Comparison of ENCODE assay signal across 16 cellular contexts in the genomic region with DNA sequence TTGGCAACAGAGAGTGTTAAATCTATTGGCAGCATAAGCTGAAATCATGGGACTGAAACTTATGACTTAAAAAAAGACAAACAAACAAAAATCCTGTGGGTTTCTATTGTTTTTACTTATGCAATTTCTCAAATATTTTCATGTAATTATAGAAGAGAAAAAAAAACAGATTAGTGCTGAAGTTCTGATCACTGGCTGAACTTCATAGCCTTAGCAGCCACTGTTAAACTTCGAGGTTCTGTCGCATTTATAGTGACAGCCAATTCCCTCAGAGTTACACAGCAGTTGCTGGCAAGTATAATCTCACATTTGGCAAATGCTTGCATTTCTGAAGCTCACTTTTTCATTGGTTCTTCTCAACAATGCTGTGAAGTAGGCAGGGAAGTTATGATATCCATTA.
DNase-seq lines count a peak whose midpoint lies in the region; TF ChIP-seq lines count a peak whose summit lies in the region.
"Had no signal": no experiment of that assay in that cellular context is flagged by ENCODE, and none has a peak within 500 bp of the region (broad histone marks: within the 10 kb centered on the region; RNA-seq: fewer than 3 reads in every experiment).

No MANE protein-coding gene starts in this region.

- TF ChIP-seq CTCF in MCF 10A (IDR thresholded peaks at IDR 0.05; ENCODE audit: unreplicated experiment) (no peak), breast epithelium (IDR thresholded peaks at IDR 0.05) (no peak), astrocyte of the spinal cord (IDR thresholded peaks at IDR 0.05; ENCODE audit: low read depth, low read length) (no peak), fibroblast of the aortic adventitia (IDR thresholded peaks at IDR 0.05; ENCODE audit: insufficient read depth, low read length) (no peak)

- in situ Hi-C loops in astrocyte of the spinal cord (cut with HindIII; ENCODE audit: low sequenced_read_pairs), result no loop called here

- H3K4me1 ChIP-seq in breast epithelium, result no peaks in the 10 kb centered on the region

- no peak for TF ChIP-seq POLR2A in breast epithelium (IDR thresholded peaks at IDR 0.05)

- no peak overlapping the region for H3K27ac Mint-ChIP-seq in MCF 10A (ENCODE audit: low read depth, unreplicated experiment)
- H3K27ac Mint-ChIP-seq: H9 had no signal

- H3K4me3 ChIP-seq in breast epithelium (no peak overlapping the region), astrocyte of the spinal cord (ENCODE audit: low read depth, low read length) (no peak overlapping the region), fibroblast of the aortic adventitia (ENCODE audit: low read depth, low read length) (no peak overlapping the region)

- no peaks in the 10 kb centered on the region for H3K9me3 Mint-ChIP-seq in MCF 10A (ENCODE audit: unreplicated experiment)

- no peaks in the 10 kb centered on the region for H3K27me3 ChIP-seq in breast epithelium

- H3K27me3 Mint-ChIP-seq in MCF 10A (ENCODE audit: insufficient read depth, unreplicated experiment), result no peaks in the 10 kb centered on the region

- peak; percentile 11 for DNase-seq in MCF 10A (ENCODE audit: unreplicated experiment)
- no peak for DNase-seq in breast epithelium (ENCODE audit: low spot score in 2 of 2)
- peak; percentile 9 for DNase-seq in astrocyte of the spinal cord (ENCODE audit: low read depth, low spot score)
- peak; percentile 55 for DNase-seq in fibroblast of the aortic adventitia (ENCODE audit: low read depth)
- DNase-seq in SHP77 (lab: John Stamatoyannopoulos, UW), result no peak
- no peak for DNase-seq in iPS-NIHi11 (ENCODE audit: low spot score)
- DNase-seq in DMS53 treated with DMSO at 0.1 percent for 48 hours (lab: John Stamatoyannopoulos, UW; ENCODE audit: unreplicated experiment), result no peak
- DNase-seq in HT-29 (ENCODE audit: low spot score), result no peak
- DNase-seq: 8988T, COR-L47, H9, NCI-H1417, NCI-H187 treated with DMSO at 0.1 percent for 48 hours, NCI-H69, Right ventricle myocardium superior had no signal

- H3K4me1 Mint-ChIP-seq in MCF 10A (ENCODE audit: insufficient read depth, unreplicated experiment), result peaks cover 8% of the 10 kb centered on the region

- CTCF ChIA-PET in MCF 10A (lab: Yijun Ruan, JAX), result interaction anchor here (0.6 kb wide), 1 partner anchor 112 kb away, joined by 4 read pairs; no protein-coding TSS in a partner anchor

- POLR2A ChIA-PET in MCF 10A (lab: Yijun Ruan, JAX), result no interaction called here

- no peaks in the 10 kb centered on the region for H3K36me3 Mint-ChIP-seq in MCF 10A (ENCODE audit: insufficient read depth, unreplicated experiment)

- BruUV-seq in MCF 10A (replicated peaks; lab: Mats Ljungman, UMichigan), result no TSS peak

- H3K9me3 ChIP-seq in breast epithelium, result no peaks in the 10 kb centered on the region

- intact Hi-C loops in MCF 10A (cut with micrococcal nuclease), result no loop called here
- intact Hi-C loops in breast epithelium (cut with DNase I; ENCODE audit: low total_unique reads), result no loop called here

- no peak overlapping the region for H3K27ac ChIP-seq in breast epithelium
- H3K27ac ChIP-seq: HL-60 had no signal

- H3K4me3 Mint-ChIP-seq in MCF 10A (ENCODE audit: unreplicated experiment), result no peak overlapping the region
- H3K4me3 Mint-ChIP-seq: H9 had no signal

- no peaks in the 10 kb centered on the region for H3K36me3 ChIP-seq in breast epithelium

Comparison
In these comparisons a context has a peak if more than half of its experiments do, and no peak if none do; other contexts are left out.
1. DNase-seq: peak in MCF 10A (single experiment), astrocyte of the spinal cord (single experiment) and fibroblast of the aortic adventitia (single experiment); none in breast epithelium (0 of 2), SHP77 (0 of 2), iPS-NIHi11 (single experiment), DMS53 treated with DMSO at 0.1 percent for 48 hours (single experiment) and HT-29 (single experiment).